17 cellular contexts compared by ENCODE assay signal in the genomic region with DNA sequence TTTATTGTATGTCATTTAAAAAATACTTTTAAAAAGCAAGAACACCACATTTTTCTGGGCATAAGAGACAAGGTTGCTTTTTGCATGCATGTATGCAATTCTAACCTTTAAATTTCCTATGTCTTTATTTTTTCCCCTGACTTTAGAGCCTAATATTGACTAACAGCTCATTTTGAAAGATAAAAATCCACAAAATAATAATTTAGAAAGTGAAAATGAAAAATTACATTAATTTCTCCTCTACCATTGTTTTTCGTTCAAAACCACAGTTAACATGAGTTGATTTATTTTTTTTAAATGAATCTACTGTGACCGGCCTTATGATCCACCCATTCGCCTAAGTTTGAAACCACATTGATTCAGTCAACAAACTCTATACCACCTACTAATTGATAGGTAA.
DNase-seq lines count a peak whose midpoint lies in the region; ATAC-seq and TF ChIP-seq lines count a peak whose summit lies in the region.
"Had no signal": no experiment of that assay in that cellular context is flagged by ENCODE, and none has a peak within 500 bp of the region (broad histone marks: within the 10 kb centered on the region; RNA-seq: fewer than 3 reads in every experiment).

No MANE protein-coding gene starts in this region.

- no peaks in the 10 kb centered on the region for H3K9me3 Mint-ChIP-seq in activated naive CD8-positive, alpha-beta T cell treated with anti-CD3 and anti-CD28 coated beads, Interleukin-2, amount 50 U/mL, for 24 hours
- H3K9me3 Mint-ChIP-seq in activated naive CD8-positive, alpha-beta T cell treated with anti-CD3 and anti-CD28 coated beads for 36 hours, result no peaks in the 10 kb centered on the region
- H3K9me3 Mint-ChIP-seq in Calu3 (ENCODE audit: low read depth, unreplicated experiment), result no peaks in the 10 kb centered on the region
- H3K9me3 Mint-ChIP-seq in activated T-helper 17 cell treated with anti-CD3 and anti-CD28 coated beads, Interleukin-2, amount 50 U/mL, for 72 hours, result peaks cover 3% of the 10 kb centered on the region
- no peaks in the 10 kb centered on the region for H3K9me3 Mint-ChIP-seq in stimulated activated effector memory CD8-positive, alpha-beta T cell treated with anti-CD3 and anti-CD28 coated beads, Interleukin-12 subunit alpha, Interleukin-12 subunit beta, amount 100 ng/mL, for 72 hours
- H3K9me3 Mint-ChIP-seq: CD4-positive, alpha-beta T cell; HFFc6 had no signal

- H3K4me1 Mint-ChIP-seq in activated naive CD8-positive, alpha-beta T cell treated with anti-CD3 and anti-CD28 coated beads, Interleukin-2, amount 50 U/mL, for 24 hours, result peaks cover 32% of the 10 kb centered on the region
- peaks cover 21% of the 10 kb centered on the region for H3K4me1 Mint-ChIP-seq in activated naive CD8-positive, alpha-beta T cell treated with anti-CD3 and anti-CD28 coated beads for 36 hours
- peaks cover 50% of the 10 kb centered on the region for H3K4me1 Mint-ChIP-seq in Calu3 (ENCODE audit: low read depth, unreplicated experiment)
- peaks cover 20% of the 10 kb centered on the region for H3K4me1 Mint-ChIP-seq in activated T-helper 17 cell treated with anti-CD3 and anti-CD28 coated beads, Interleukin-2, amount 50 U/mL, for 72 hours
- peaks cover 22% of the 10 kb centered on the region for H3K4me1 Mint-ChIP-seq in stimulated activated effector memory CD8-positive, alpha-beta T cell treated with anti-CD3 and anti-CD28 coated beads, Interleukin-12 subunit alpha, Interleukin-12 subunit beta, amount 100 ng/mL, for 72 hours

- intact Hi-C loops in Calu3 (cut with micrococcal nuclease; ENCODE audit: unreplicated experiment), result loop anchor here (5.0 to 10.0 kb wide), 2 partner anchors 62 to 91 kb away; no protein-coding TSS in a partner anchor
- intact Hi-C loops in Right ventricle myocardium superior (cut with DNase I), result no loop called here

- no peak for DNase-seq in activated naive CD8-positive, alpha-beta T cell treated with anti-CD3 and anti-CD28 coated beads, Interleukin-2, amount 50 U/mL, for 24 hours
- no peak for DNase-seq in activated naive CD8-positive, alpha-beta T cell treated with anti-CD3 and anti-CD28 coated beads for 36 hours
- no peak for DNase-seq in Calu3
- DNase-seq in stimulated activated effector memory CD8-positive, alpha-beta T cell treated with anti-CD3 and anti-CD28 coated beads, Interleukin-12 subunit alpha, Interleukin-12 subunit beta, amount 100 ng/mL, for 72 hours (ENCODE audit: low spot score in 2 of 2), result no peak
- no peak for DNase-seq in Right ventricle myocardium superior
- DNase-seq: AML-193; Caco-2; CD4-positive, alpha-beta T cell; DMS153; DMS79; GDM1; GOT3; H7; HFFc6 had no signal

- no TSS peak for BruUV-seq in Calu3 (replicated peaks; lab: Mats Ljungman, UMichigan)

- ATAC-seq in activated naive CD8-positive, alpha-beta T cell treated with anti-CD3 and anti-CD28 coated beads, Interleukin-2, amount 50 U/mL, for 24 hours, result peak; percentile 21
- no peak for ATAC-seq in activated T-helper 17 cell treated with anti-CD3 and anti-CD28 coated beads, Interleukin-2, amount 50 U/mL, for 72 hours (replicated peaks)
- peak; percentile 26 for ATAC-seq in stimulated activated effector memory CD8-positive, alpha-beta T cell treated with anti-CD3 and anti-CD28 coated beads, Interleukin-12 subunit alpha, Interleukin-12 subunit beta, amount 100 ng/mL, for 72 hours
- ATAC-seq in Right ventricle myocardium superior (ENCODE audit: poor library complexity), result no peak
- ATAC-seq in HG02571 (IDR thresholded peaks at IDR 0.05; ENCODE audit: unreplicated experiment), result no peak
- ATAC-seq: HCT116 had no signal

- H3K27me3 Mint-ChIP-seq in activated naive CD8-positive, alpha-beta T cell treated with anti-CD3 and anti-CD28 coated beads, Interleukin-2, amount 50 U/mL, for 24 hours, result peaks cover 24% of the 10 kb centered on the region
- H3K27me3 Mint-ChIP-seq in activated naive CD8-positive, alpha-beta T cell treated with anti-CD3 and anti-CD28 coated beads for 36 hours, result peaks cover 43% of the 10 kb centered on the region
- no peaks in the 10 kb centered on the region for H3K27me3 Mint-ChIP-seq in Calu3 (ENCODE audit: unreplicated experiment)
- H3K27me3 Mint-ChIP-seq in activated T-helper 17 cell treated with anti-CD3 and anti-CD28 coated beads, Interleukin-2, amount 50 U/mL, for 72 hours, result peaks cover 9% of the 10 kb centered on the region

- CTCF ChIA-PET in Calu3 (lab: Charles Lee), result interaction anchor here (0.6 to 0.9 kb wide), 2 partner anchors 12 to 318 kb away, joined by 3 read pairs; no protein-coding TSS in a partner anchor

- no peak for TF ChIP-seq CTCF in Calu3 (IDR thresholded peaks at IDR 0.05; ENCODE audit: unreplicated experiment)

- no peak overlapping the region for H3K27ac Mint-ChIP-seq in activated naive CD8-positive, alpha-beta T cell treated with anti-CD3 and anti-CD28 coated beads, Interleukin-2, amount 50 U/mL, for 24 hours
- no peak overlapping the region for H3K27ac Mint-ChIP-seq in activated naive CD8-positive, alpha-beta T cell treated with anti-CD3 and anti-CD28 coated beads for 36 hours
- H3K27ac Mint-ChIP-seq in Calu3 (ENCODE audit: unreplicated experiment), result peak overlapping the region; percentile 96
- H3K27ac Mint-ChIP-seq in activated T-helper 17 cell treated with anti-CD3 and anti-CD28 coated beads, Interleukin-2, amount 50 U/mL, for 72 hours, result no peak overlapping the region
- no peak overlapping the region for H3K27ac Mint-ChIP-seq in stimulated activated effector memory CD8-positive, alpha-beta T cell treated with anti-CD3 and anti-CD28 coated beads, Interleukin-12 subunit alpha, Interleukin-12 subunit beta, amount 100 ng/mL, for 72 hours
- H3K27ac Mint-ChIP-seq: CD4-positive, alpha-beta T cell; HFFc6 had no signal

- no peaks in the 10 kb centered on the region for H3K36me3 Mint-ChIP-seq in activated naive CD8-positive, alpha-beta T cell treated with anti-CD3 and anti-CD28 coated beads, Interleukin-2, amount 50 U/mL, for 24 hours (ENCODE audit: low read depth)
- no peaks in the 10 kb centered on the region for H3K36me3 Mint-ChIP-seq in activated naive CD8-positive, alpha-beta T cell treated with anti-CD3 and anti-CD28 coated beads for 36 hours
- H3K36me3 Mint-ChIP-seq in Calu3 (ENCODE audit: insufficient read depth, unreplicated experiment), result no peaks in the 10 kb centered on the region
- no peaks in the 10 kb centered on the region for H3K36me3 Mint-ChIP-seq in activated T-helper 17 cell treated with anti-CD3 and anti-CD28 coated beads, Interleukin-2, amount 50 U/mL, for 72 hours (ENCODE audit: low read depth)
- no peaks in the 10 kb centered on the region for H3K36me3 Mint-ChIP-seq in stimulated activated effector memory CD8-positive, alpha-beta T cell treated with anti-CD3 and anti-CD28 coated beads, Interleukin-12 subunit alpha, Interleukin-12 subunit beta, amount 100 ng/mL, for 72 hours

- H3K4me3 Mint-ChIP-seq in activated naive CD8-positive, alpha-beta T cell treated with anti-CD3 and anti-CD28 coated beads, Interleukin-2, amount 50 U/mL, for 24 hours, result no peak overlapping the region
- no peak overlapping the region for H3K4me3 Mint-ChIP-seq in activated naive CD8-positive, alpha-beta T cell treated with anti-CD3 and anti-CD28 coated beads for 36 hours
- no peak overlapping the region for H3K4me3 Mint-ChIP-seq in Calu3 (ENCODE audit: low read depth, unreplicated experiment)
- peak overlapping the region; percentile 2 for H3K4me3 Mint-ChIP-seq in activated T-helper 17 cell treated with anti-CD3 and anti-CD28 coated beads, Interleukin-2, amount 50 U/mL, for 72 hours
- no peak overlapping the region for H3K4me3 Mint-ChIP-seq in stimulated activated effector memory CD8-positive, alpha-beta T cell treated with anti-CD3 and anti-CD28 coated beads, Interleukin-12 subunit alpha, Interleukin-12 subunit beta, amount 100 ng/mL, for 72 hours
- H3K4me3 Mint-ChIP-seq: CD4-positive, alpha-beta T cell; HFFc6 had no signal

Comparison
In these comparisons a context has a peak if more than half of its experiments do, and no peak if none do; other contexts are left out.
1. ATAC-seq: peak in activated naive CD8-positive, alpha-beta T cell treated with anti-CD3 and anti-CD28 coated beads, Interleukin-2, amount 50 U/mL, for 24 hours (single experiment) and stimulated activated effector memory CD8-positive, alpha-beta T cell treated with anti-CD3 and anti-CD28 coated beads, Interleukin-12 subunit alpha, Interleukin-12 subunit beta, amount 100 ng/mL, for 72 hours (single experiment); none in activated T-helper 17 cell treated with anti-CD3 and anti-CD28 coated beads, Interleukin-2, amount 50 U/mL, for 72 hours (single experiment), Right ventricle myocardium superior (single experiment) and HG02571 (single experiment).